In genomic region chr11:119144825-119145476, GRCh38 we compare ENCODE assay signal across 1 cellular context.
TF ChIP-seq lines count a peak whose summit lies in the region.

No MANE protein-coding gene starts in this region.

TF ChIP-seq in HepG2, 621 proteins besides CTCF, POLR2A, EP300 and RAD21 (continued from another document):
- TF ChIP-seq GMEB2 (CRISPR knock-in tag; IDR thresholded peaks at IDR 0.05; ENCODE audit: low read depth) (no peak), ZNF772 (CRISPR knock-in tag; IDR thresholded peaks at IDR 0.05) (no peak), CREB1 (IDR thresholded peaks at IDR 0.05) (no peak), CREB1 (CRISPR knock-in tag; IDR thresholded peaks at IDR 0.05) (no peak), ZBTB10 (CRISPR knock-in tag; IDR thresholded peaks at IDR 0.05; ENCODE audit: borderline replicate concordance) (no peak), SKIL (CRISPR knock-in tag; IDR thresholded peaks at IDR 0.05; ENCODE audit: borderline replicate concordance) (no peak), ZNF790 (CRISPR knock-in tag; IDR thresholded peaks at IDR 0.05; ENCODE audit: borderline replicate concordance) (no peak), SMAD9 (CRISPR knock-in tag; IDR thresholded peaks at IDR 0.05) (no peak), ELF1 (CRISPR knock-in tag; IDR thresholded peaks at IDR 0.05) (no peak), RARA (CRISPR knock-in tag; IDR thresholded peaks at IDR 0.05) (no peak), GLMP (CRISPR knock-in tag; IDR thresholded peaks at IDR 0.05; ENCODE audit: borderline replicate concordance) (no peak), FIP1L1 (IDR thresholded peaks at IDR 0.05; ENCODE audit: borderline replicate concordance, insufficient read depth, low read depth, low read length) (no peak), ETV6 (CRISPR knock-in tag; conservative IDR thresholded peaks at IDR 0.05) (no peak), MIXL1 (CRISPR knock-in tag; IDR thresholded peaks at IDR 0.05) (peak; percentile 27; the same call in 1 of the 2 replicates), ZNF496 (CRISPR knock-in tag; IDR thresholded peaks at IDR 0.05; ENCODE audit: insufficient replicate concordance) (no peak), ZNF30 (CRISPR knock-in tag; IDR thresholded peaks at IDR 0.05) (no peak), ZNF44 (CRISPR knock-in tag; IDR thresholded peaks at IDR 0.05) (no peak), NRL (CRISPR knock-in tag; IDR thresholded peaks at IDR 0.05; ENCODE audit: borderline replicate concordance) (no peak), ETS1 (CRISPR knock-in tag; IDR thresholded peaks at IDR 0.05) (no peak), HIVEP1 (CRISPR knock-in tag; IDR thresholded peaks at IDR 0.05) (no peak), ZBTB7B (CRISPR knock-in tag; IDR thresholded peaks at IDR 0.05) (no peak), THAP7 (CRISPR knock-in tag; IDR thresholded peaks at IDR 0.05) (no peak), TIGD3 (CRISPR knock-in tag; IDR thresholded peaks at IDR 0.05; ENCODE audit: borderline replicate concordance) (no peak), STAG1 (CRISPR knock-in tag; IDR thresholded peaks at IDR 0.05) (peak; percentile 54), PATZ1 (CRISPR knock-in tag; IDR thresholded peaks at IDR 0.05) (peak; percentile 70), CREBL2 (CRISPR knock-in tag; IDR thresholded peaks at IDR 0.05; ENCODE audit: borderline replicate concordance) (no peak)
TF ChIP-seq in HepG2: peak in this region for 14.
